In genomic region chr2:27016801-27017325, GRCh38 we compare ENCODE assay signal across 1 cellular context.
TF ChIP-seq lines count a peak whose summit lies in the region.

No MANE protein-coding gene starts in this region.

TF ChIP-seq in endothelial cell of umbilical vein, 7 proteins besides CTCF, POLR2A, EP300 and RAD21:
- TF ChIP-seq FOS (IDR thresholded peaks at IDR 0.05; ENCODE audit: borderline replicate concordance, insufficient read depth, low read length) = no peak
- no peak for TF ChIP-seq JUN (IDR thresholded peaks at IDR 0.05; ENCODE audit: borderline replicate concordance, insufficient read depth, insufficient read length, low read depth)
- no peak for TF ChIP-seq EZH2 (IDR thresholded peaks at IDR 0.05; ENCODE audit: borderline replicate concordance, low read depth, low read length, severe bottlenecking)
- TF ChIP-seq MYC (IDR thresholded peaks at IDR 0.05; ENCODE audit: low read depth, low read length) = no peak
- no peak for TF ChIP-seq GATA2 (IDR thresholded peaks at IDR 0.05; ENCODE audit: insufficient read depth, insufficient read length, low read depth, low read length)
- no peak for TF ChIP-seq MAX (IDR thresholded peaks at IDR 0.05; ENCODE audit: insufficient read depth, insufficient read length)
- no peak for TF ChIP-seq POLR2AphosphoS5 (IDR thresholded peaks at IDR 0.05; ENCODE audit: insufficient read depth, low read depth, low read length)
